ENCODE assay signal across 24 cellular contexts in genomic region chr3:14039149-14039548, GRCh38.
DNase-seq lines count a peak whose midpoint lies in the region; ATAC-seq and TF ChIP-seq lines count a peak whose summit lies in the region.
"Had no signal": no experiment of that assay in that cellular context is flagged by ENCODE, and none has a peak within 500 bp of the region (broad histone marks: within the 10 kb centered on the region; RNA-seq: fewer than 3 reads in every experiment).

No MANE protein-coding gene starts in this region.

- H3K4me1 Mint-ChIP-seq in neural progenitor cell: no peaks in the 10 kb centered on the region
- H3K4me1 Mint-ChIP-seq: CD14-positive monocyte; CD4-positive, alpha-beta memory T cell; CD4-positive, CD25-positive, alpha-beta regulatory T cell; CD8-positive, alpha-beta memory T cell had no signal

- H3K27ac Mint-ChIP-seq in neural progenitor cell: no peak overlapping the region
- H3K27ac Mint-ChIP-seq: CD14-positive monocyte; CD4-positive, alpha-beta memory T cell; CD4-positive, CD25-positive, alpha-beta regulatory T cell had no signal

- DNase-seq in heart right ventricle (no peak), cardiac septum (ENCODE audit: low spot score) (no peak), NCI-H1930 (lab: John Stamatoyannopoulos, UW) (peak; percentile 32 to 33), NCI-H748 (lab: John Stamatoyannopoulos, UW; ENCODE audit: unreplicated experiment) (peak; percentile 91), neural progenitor cell (ENCODE audit: low spot score) (peak; percentile 11), DMS79 treated with DMSO at 0.1 percent for 48 hours (lab: John Stamatoyannopoulos, UW) (no peak), GOT3 (lab: John Stamatoyannopoulos, UW) (no peak), GM03348 (ENCODE audit: low spot score) (no peak)
- DNase-seq: 8988T; ACHN; BE2C; C1 segment of cervical spinal cord; CD4-positive, alpha-beta memory T cell; CD4-positive, CD25-positive, alpha-beta regulatory T cell; CD8-positive, alpha-beta memory T cell; COR-L47; DMS 273 treated with DMSO at 0.1 percent for 48 hours; DMS153; DMS53; DMS79; GF-D8 had no signal

- intact Hi-C loops in heart right ventricle (cut with DNase I): no loop called here
- intact Hi-C loops in cardiac septum (cut with DNase I): no loop called here

- no peak overlapping the region for H2AFZ ChIP-seq in neural progenitor cell (replicated peaks)

- H3K9me3 ChIP-seq in heart right ventricle (peaks cover 0 to 52% (median 19%) of the 10 kb centered on the region in 11 donors), neural progenitor cell (ENCODE audit: low read depth) (peaks cover 7% of the 10 kb centered on the region)
- H3K9me3 ChIP-seq: BE2C had no signal

- peaks cover 0 to 3% (median 0%) of the 10 kb centered on the region in 7 donors for H3K27me3 ChIP-seq in heart right ventricle
- H3K27me3 ChIP-seq in neural progenitor cell: no peaks in the 10 kb centered on the region
- H3K27me3 ChIP-seq: BLaER1 had no signal

- H3K4me2 ChIP-seq in neural progenitor cell: peak overlapping the region; percentile 40
- H3K4me2 ChIP-seq: BLaER1 had no signal

- H3K4me1 ChIP-seq in heart right ventricle (peaks cover 0 to 19% (median 0%) of the 10 kb centered on the region in 9 donors), neural progenitor cell (peaks cover 8% of the 10 kb centered on the region)
- H3K4me1 ChIP-seq: BE2C, BLaER1 had no signal

- peak in 5 of 8 donors; percentile 25 to 62 (median 52) for ATAC-seq in heart right ventricle
- ATAC-seq: GM12878 had no signal

- no peaks in the 10 kb centered on the region for H3K79me2 ChIP-seq in neural progenitor cell (ENCODE audit: low read depth)

- H3F3A ChIP-seq in neural progenitor cell (ENCODE audit: low read depth): no peaks in the 10 kb centered on the region

- 37 to 54% methylated on average over 2 of the region's 2 CpGs for WGBS in heart right ventricle, 2 donors

- no peak overlapping the region for H3K9ac ChIP-seq in neural progenitor cell
- H3K9ac ChIP-seq: BLaER1 had no signal

- H3K27ac ChIP-seq in heart right ventricle: peak overlapping the region in 4 of 10 donors; percentile 15 to 62 (median 34)
- no peak overlapping the region for H3K27ac ChIP-seq in neural progenitor cell
- H3K27ac ChIP-seq: BLaER1 had no signal

- H3K9me3 Mint-ChIP-seq in neural progenitor cell: peaks cover 11% of the 10 kb centered on the region

- H3K4me3 Mint-ChIP-seq in neural progenitor cell: no peak overlapping the region
- H3K4me3 Mint-ChIP-seq: CD14-positive monocyte; CD4-positive, alpha-beta memory T cell; CD4-positive, CD25-positive, alpha-beta regulatory T cell; CD8-positive, alpha-beta memory T cell had no signal

- H3K27me3 Mint-ChIP-seq in neural progenitor cell (ENCODE audit: insufficient read depth, low read depth): peaks cover 4% of the 10 kb centered on the region

- no peaks in the 10 kb centered on the region for H3K36me3 Mint-ChIP-seq in neural progenitor cell
- H3K36me3 Mint-ChIP-seq: CD14-positive monocyte; CD4-positive, CD25-positive, alpha-beta regulatory T cell had no signal

- TF ChIP-seq CTCF in heart right ventricle (IDR thresholded peaks at IDR 0.05): no peak
- TF ChIP-seq CTCF in neural progenitor cell (IDR thresholded peaks at IDR 0.05): no peak

- H3K4me3 ChIP-seq in heart right ventricle (no peak overlapping the region), neural progenitor cell (no peak overlapping the region)
- H3K4me3 ChIP-seq: BLaER1, GM12878 had no signal

- H4K20me1 ChIP-seq in neural progenitor cell (ENCODE audit: low read depth): no peaks in the 10 kb centered on the region
- H4K20me1 ChIP-seq: BLaER1 had no signal

- peaks cover 0 to 60% (median 0%) of the 10 kb centered on the region in 9 donors for H3K36me3 ChIP-seq in heart right ventricle
- no peaks in the 10 kb centered on the region for H3K36me3 ChIP-seq in neural progenitor cell
- H3K36me3 ChIP-seq: BE2C, BLaER1 had no signal

Comparison
In these comparisons a context has a peak if more than half of its experiments do, and no peak if none do; other contexts are left out.
1. DNase-seq: peak in NCI-H1930 (2 of 2), NCI-H748 (single experiment) and neural progenitor cell (single experiment); none in heart right ventricle (0 of 2), cardiac septum (single experiment), DMS79 treated with DMSO at 0.1 percent for 48 hours (single experiment), GOT3 (single experiment) and GM03348 (single experiment).